Comparison of ENCODE assay signal across 8 cellular contexts in genomic region chr19:50330365-50331078, GRCh38. TPM values are rescaled to one million over a fixed set of nuclear protein-coding genes. Genes with fewer than 3 reads are reported as not detected.
DNase-seq lines count a peak whose midpoint lies in the region; ATAC-seq and TF ChIP-seq lines count a peak whose summit lies in the region.

No MANE protein-coding gene starts in this region.

- peak; percentile 38 to 44 for ATAC-seq in activated T-cell treated with anti-CD3 and anti-CD28 coated beads, Interleukin-2, amount 50 U/mL, for 4 hours
- ATAC-seq in GM18517 (IDR thresholded peaks at IDR 0.05; ENCODE audit: unreplicated experiment), result no peak

- H3K9me3 ChIP-seq in NT2/D1 (ENCODE audit: insufficient read depth, low read length) (no peaks in the 10 kb centered on the region), subcutaneous abdominal adipose tissue (ENCODE audit: control insufficient read depth in 5 of 5, low read length in 5 of 5) (no peaks in the 10 kb centered on the region)

- H3K27me3 ChIP-seq in HL-60 (ENCODE audit: insufficient read depth, poor library complexity, severe bottlenecking), result peaks cover 49% of the 10 kb centered on the region
- no peaks in the 10 kb centered on the region for H3K27me3 ChIP-seq in NT2/D1 (ENCODE audit: insufficient read depth, insufficient read length)
- H3K27me3 ChIP-seq in subcutaneous abdominal adipose tissue (ENCODE audit: control insufficient read depth in 5 of 5, insufficient read depth in 4 of 5, low read length in 5 of 5), result peaks cover 23 to 52% (median 44%) of the 10 kb centered on the region in 5 donors

- peak overlapping the region; percentile 71 for H3K9ac ChIP-seq in NT2/D1 (ENCODE audit: insufficient read length, low read depth)
- H3K9ac ChIP-seq in subcutaneous abdominal adipose tissue (ENCODE audit: low read length in 5 of 5), result no peak overlapping the region

- DNase-seq in HL-60 (ENCODE audit: low read depth in 1 of 2, low spot score in 1 of 2) (peak; percentile 4 to 65), NT2/D1 (ENCODE audit: low read depth, low spot score) (no peak), globus pallidus (ENCODE audit: low spot score) (peak; percentile 91), occipital lobe (lab: John Stamatoyannopoulos, UW) (peak; percentile 87)
- DNase-seq in activated T-cell treated with anti-CD3 and anti-CD28 coated beads, Interleukin-2, amount 50 U/mL, for 4 hours, result peak; percentile 52

- H3K36me3 ChIP-seq in NT2/D1 (ENCODE audit: insufficient read depth, insufficient read length, low read length) (no peaks in the 10 kb centered on the region), subcutaneous abdominal adipose tissue (ENCODE audit: control insufficient read depth in 5 of 5, insufficient read depth in 5 of 5, low read length in 5 of 5) (no peaks in the 10 kb centered on the region)

- peaks cover 66% of the 10 kb centered on the region for H3K4me1 Mint-ChIP-seq in activated T-cell treated with anti-CD3 and anti-CD28 coated beads, Interleukin-2, amount 50 U/mL, for 4 hours (ENCODE audit: low read depth)

- peaks cover 59% of the 10 kb centered on the region for H3K27me3 Mint-ChIP-seq in activated T-cell treated with anti-CD3 and anti-CD28 coated beads, Interleukin-2, amount 50 U/mL, for 4 hours (ENCODE audit: low read depth)

- H3K4me3 Mint-ChIP-seq in activated T-cell treated with anti-CD3 and anti-CD28 coated beads, Interleukin-2, amount 50 U/mL, for 4 hours, result peak overlapping the region; percentile 70

- TF ChIP-seq CTCF in HL-60 (IDR thresholded peaks at IDR 0.05; ENCODE audit: insufficient read depth, low read length), result no peak

- H3K4me3 ChIP-seq in GM08714 (ENCODE audit: low read length) (peak overlapping the region; percentile 57; the same call in 1 of the 2 replicates), HL-60 (replicated peaks; ENCODE audit: insufficient read depth, low read length) (peak overlapping the region; percentile 39), NT2/D1 (ENCODE audit: insufficient read length, low read depth) (peak overlapping the region; percentile 66), subcutaneous abdominal adipose tissue (ENCODE audit: low read depth in 1 of 5, low read length in 5 of 5) (peak overlapping the region; percentile 22 to 60 (median 48))

- peaks cover 9% of the 10 kb centered on the region for H3K4me1 ChIP-seq in NT2/D1 (ENCODE audit: insufficient read depth, insufficient read length)
- H3K4me1 ChIP-seq in subcutaneous abdominal adipose tissue (ENCODE audit: control insufficient read depth in 5 of 5, insufficient read depth in 5 of 5, low read length in 5 of 5), result peaks cover 0 to 66% (median 42%) of the 10 kb centered on the region in 5 donors

- H3K27ac ChIP-seq in HL-60 (replicated peaks) (no peak overlapping the region), subcutaneous abdominal adipose tissue (ENCODE audit: low read depth, low read length) (no peak overlapping the region)

- no peaks in the 10 kb centered on the region for H3K36me3 Mint-ChIP-seq in activated T-cell treated with anti-CD3 and anti-CD28 coated beads, Interleukin-2, amount 50 U/mL, for 4 hours (ENCODE audit: insufficient read depth)

- H3K9me3 Mint-ChIP-seq in activated T-cell treated with anti-CD3 and anti-CD28 coated beads, Interleukin-2, amount 50 U/mL, for 4 hours, result no peaks in the 10 kb centered on the region

RNA-seq across cellular contexts. Expression of gene KCNC3, which starts 1.3 kb away (rescaled TPM):
- 1 to 10 TPM; 4.1 to 5.6 (median 4.6) TPM for total RNA-seq in activated T-cell treated with anti-CD3 and anti-CD28 coated beads, Interleukin-2, amount 50 U/mL, for 4 hours
- total RNA-seq in occipital lobe, result 2.3 TPM

RNA-seq across cellular contexts. Expression of gene NAPSA, which starts 34.9 kb away (rescaled TPM):
- 10 to 100 TPM in 2 of 3 donors, 1 to 10 TPM in 1; 9.1 to 21.1 (median 10.4) TPM for total RNA-seq in activated T-cell treated with anti-CD3 and anti-CD28 coated beads, Interleukin-2, amount 50 U/mL, for 4 hours
- 0.16 TPM for total RNA-seq in occipital lobe

RNA-seq across cellular contexts. Expression of gene NR1H2, which starts 45.7 kb away (rescaled TPM):
- total RNA-seq in activated T-cell treated with anti-CD3 and anti-CD28 coated beads, Interleukin-2, amount 50 U/mL, for 4 hours, result 100 to 1,000 TPM; 106 to 107 (median 106) TPM
- total RNA-seq in occipital lobe, result 18.9 TPM

RNA-seq across cellular contexts. Expression of gene POLD1, which starts 53.6 kb away (rescaled TPM):
- 100 to 1,000 TPM; 182 to 246 (median 214) TPM for total RNA-seq in activated T-cell treated with anti-CD3 and anti-CD28 coated beads, Interleukin-2, amount 50 U/mL, for 4 hours
- total RNA-seq in occipital lobe, result 17.5 TPM
